10 cellular contexts compared by ENCODE assay signal in genomic region chr7:43516581-43517342, GRCh38.
A peak's percentile ranks its signal among the peaks of the same experiment; 100 is the strongest.
DNase-seq lines count a peak whose midpoint lies in the region; ATAC-seq lines count a peak whose summit lies in the region.
"Had no signal": no experiment of that assay in that cellular context is flagged by ENCODE, and none has a peak within 500 bp of the region (broad histone marks: within the 10 kb centered on the region; RNA-seq: fewer than 3 reads in every experiment).

No MANE protein-coding gene starts in this region.

- H4K12ac ChIP-seq in trophoblast cell (ENCODE audit: low read depth, low read length), result no peak overlapping the region

- no peaks in the 10 kb centered on the region for H3K79me2 ChIP-seq in trophoblast cell (ENCODE audit: control insufficient read depth, insufficient read depth, low read length, poor library complexity)

- no peaks in the 10 kb centered on the region for H3K36me3 ChIP-seq in trophoblast cell (ENCODE audit: control insufficient read depth in 1 of 2, insufficient read depth in 2 of 2, low read length in 2 of 2)

- no peak overlapping the region for H3K18ac ChIP-seq in trophoblast cell (ENCODE audit: low read length)

- H3K14ac ChIP-seq in trophoblast cell (ENCODE audit: low read length), result no peak overlapping the region

- no peak overlapping the region for H2BK12ac ChIP-seq in trophoblast cell (ENCODE audit: low read length)

- H3K4me1 ChIP-seq in trophoblast cell (ENCODE audit: control insufficient read depth in 1 of 2, insufficient read depth in 2 of 2, low read length in 2 of 2), result peaks cover 0 to 2% of the 10 kb centered on the region in 2 experiments

- no peaks in the 10 kb centered on the region for H3K27me3 ChIP-seq in trophoblast cell (ENCODE audit: insufficient read depth, low read length)

- no peak overlapping the region for H3K9ac ChIP-seq in trophoblast cell (ENCODE audit: low read length)

- no peak overlapping the region for H3K4me2 ChIP-seq in trophoblast cell (ENCODE audit: low read length)

- no peak overlapping the region for H4K8ac ChIP-seq in trophoblast cell (ENCODE audit: low read depth, low read length)

- WGBS in trophoblast cell (ENCODE audit: extremely low coverage, insufficient coverage, insufficient read length), result no CpG with 5 or more reads among the region's 9 CpGs

- no peak overlapping the region for H2AFZ ChIP-seq in trophoblast cell (ENCODE audit: insufficient read depth, low read length, poor library complexity)

- no peak overlapping the region for H3K27ac ChIP-seq in trophoblast cell (ENCODE audit: low read depth, low read length)
- H3K27ac ChIP-seq: HL-60 had no signal

- no peak overlapping the region for H4K91ac ChIP-seq in trophoblast cell (ENCODE audit: low read depth, low read length)

- H3K9me3 ChIP-seq in trophoblast cell (ENCODE audit: insufficient read depth, low read depth, low read length), result peaks cover 4% of the 10 kb centered on the region

- peak; percentile 40 for DNase-seq in RKO (ENCODE audit: low spot score)
- DNase-seq in inferior parietal cortex (ENCODE audit: extremely low spot score), result peak; percentile 17
- no peak for DNase-seq in mesenteric fat pad (ENCODE audit: low spot score)
- no peak for DNase-seq in trophoblast cell
- DNase-seq: glutamatergic neuron, NCI-H2107 had no signal

- no peak overlapping the region for H3K23ac ChIP-seq in trophoblast cell (ENCODE audit: low read length)

- no peak overlapping the region for H2BK120ac ChIP-seq in trophoblast cell (ENCODE audit: insufficient read depth, low read length, poor library complexity)

- ATAC-seq in GM18873 (IDR thresholded peaks at IDR 0.05; ENCODE audit: low FRiP score, unreplicated experiment) (peak; percentile 67), HG02798 (IDR thresholded peaks at IDR 0.05; ENCODE audit: poor library complexity, unreplicated experiment) (peak; percentile 76), HG02884 (IDR thresholded peaks at IDR 0.05; ENCODE audit: unreplicated experiment) (no peak)

- no peak overlapping the region for H2AK5ac ChIP-seq in trophoblast cell (ENCODE audit: low read length)

- no peak overlapping the region for H2BK5ac ChIP-seq in trophoblast cell (ENCODE audit: low read depth, low read length, poor library complexity)

- no peaks in the 10 kb centered on the region for H3K79me1 ChIP-seq in trophoblast cell (ENCODE audit: low read length)

- no peak overlapping the region for H3K4me3 ChIP-seq in trophoblast cell (ENCODE audit: low read depth, low read length)

- no peak overlapping the region for H3K4ac ChIP-seq in trophoblast cell (ENCODE audit: low read depth, low read length)

Comparison
In these comparisons a context has a peak if more than half of its experiments do, and no peak if none do; other contexts are left out.
1. DNase-seq: peak in RKO (single experiment) and inferior parietal cortex (single experiment); none in mesenteric fat pad (single experiment) and trophoblast cell (0 of 2).